ENCODE assay signal across 8 cellular contexts in genomic region chr6:79967178-79967577, GRCh38.
"Had no signal": no experiment of that assay in that cellular context is flagged by ENCODE, and none has a peak within 500 bp of the region (broad histone marks: within the 10 kb centered on the region; RNA-seq: fewer than 3 reads in every experiment).

No MANE protein-coding gene starts in this region.

- H2AFZ ChIP-seq: GM23338 had no signal

- DNase-seq: H9, HCEC 1CT, HFFc6, KBM-7 had no signal

- ATAC-seq: GM23338, HepG2 had no signal

- H3K9me3 Mint-ChIP-seq: HFFc6 had no signal

- H3K27ac Mint-ChIP-seq: GM23338, H9, HFFc6, IgD-negative memory B cell had no signal

- H3K27ac ChIP-seq: HL-60 had no signal

- H3K36me3 Mint-ChIP-seq: IgD-negative memory B cell had no signal

- H3K4me2 ChIP-seq: GM23338 had no signal

- H3K4me3 Mint-ChIP-seq: GM23338, H9, HFFc6, IgD-negative memory B cell had no signal

- H3K4me1 Mint-ChIP-seq: GM23338, IgD-negative memory B cell had no signal

- H3K4me3 ChIP-seq: GM23338 had no signal
